ENCODE assay signal across 8 cellular contexts in the genomic region with DNA sequence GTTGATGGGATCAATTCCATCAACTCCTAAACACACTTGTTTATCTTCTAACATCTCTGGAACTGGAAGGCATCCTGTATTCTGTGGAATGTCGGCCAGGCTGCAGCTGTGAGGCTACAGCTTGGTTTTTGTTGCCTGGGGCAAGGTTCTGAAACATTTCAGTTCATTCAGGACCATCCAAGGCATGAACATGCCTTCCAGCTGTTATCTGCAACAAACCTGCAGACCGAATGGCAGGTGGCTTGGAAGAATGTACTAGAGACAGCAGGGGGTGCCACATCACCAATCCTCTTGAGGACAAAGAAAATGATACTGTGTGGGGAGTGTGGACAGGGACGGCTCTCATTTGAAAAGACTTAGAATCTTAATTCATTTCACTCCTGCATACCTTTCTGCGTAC. TPM values are rescaled to one million over a fixed set of nuclear protein-coding genes. Genes with fewer than 3 reads are reported as not detected.
DNase-seq lines count a peak whose midpoint lies in the region; ATAC-seq, FAIRE-seq and TF ChIP-seq lines count a peak whose summit lies in the region.

No MANE protein-coding gene starts in this region.

- no peak overlapping the region for H2AFZ ChIP-seq in astrocyte (ENCODE audit: low read depth, low read length)

- H3K36me3 ChIP-seq in astrocyte (ENCODE audit: insufficient read depth, low read length), result no peaks in the 10 kb centered on the region

- ATAC-seq in activated T-cell treated with anti-CD3 and anti-CD28 coated beads, Interleukin-2, amount 50 U/mL, for 72 hours (replicated peaks in 1 of 2), result peak in 1 of 2 donors; percentile 62
- no peak for ATAC-seq in HG03565 (IDR thresholded peaks at IDR 0.05; ENCODE audit: unreplicated experiment)

- peak; percentile 25 to 36 for DNase-seq in activated T-cell treated with anti-CD3 and anti-CD28 coated beads, Interleukin-2, amount 50 U/mL, for 72 hours
- no peak for DNase-seq in activated T-cell treated with anti-CD3 and anti-CD28 coated beads, Interleukin-2, amount 50 U/mL, for 48 hours
- DNase-seq in NCI-H2029 (lab: John Stamatoyannopoulos, UW), result peak; percentile 1
- DNase-seq in astrocyte (ENCODE audit: low read depth), result peak; percentile 8
- peak; percentile 77 for DNase-seq in medulla oblongata (ENCODE audit: extremely low spot score)
- no peak for DNase-seq in NOMO-1 treated with DMSO at 0.1 percent for 48 hours (lab: John Stamatoyannopoulos, UW; ENCODE audit: unreplicated experiment)
- no peak for DNase-seq in KG1 (lab: John Stamatoyannopoulos, UW)

- H3K9ac ChIP-seq in astrocyte (ENCODE audit: low read length), result no peak overlapping the region

- H3K27ac Mint-ChIP-seq in activated T-cell treated with anti-CD3 and anti-CD28 coated beads, Interleukin-2, amount 50 U/mL, for 72 hours, result no peak overlapping the region
- H3K27ac Mint-ChIP-seq in astrocyte (ENCODE audit: unreplicated experiment), result no peak overlapping the region

- no peaks in the 10 kb centered on the region for H3K36me3 Mint-ChIP-seq in activated T-cell treated with anti-CD3 and anti-CD28 coated beads, Interleukin-2, amount 50 U/mL, for 72 hours (ENCODE audit: insufficient read depth in 2 of 2)
- peaks cover 2% of the 10 kb centered on the region for H3K36me3 Mint-ChIP-seq in astrocyte (ENCODE audit: low read depth, unreplicated experiment)

- no peaks in the 10 kb centered on the region for H4K20me1 ChIP-seq in astrocyte (ENCODE audit: insufficient read depth, low read length)

- H3K4me3 Mint-ChIP-seq in activated T-cell treated with anti-CD3 and anti-CD28 coated beads, Interleukin-2, amount 50 U/mL, for 72 hours, result no peak overlapping the region
- no peak overlapping the region for H3K4me3 Mint-ChIP-seq in astrocyte (ENCODE audit: unreplicated experiment)

- no peak overlapping the region for H3K4me3 ChIP-seq in astrocyte (ENCODE audit: insufficient read depth, low read depth, low read length)

- no peak for FAIRE-seq in astrocyte (lab: Jason Lieb, UNC)

- peaks cover 0 to 4% of the 10 kb centered on the region in 2 donors for H3K9me3 Mint-ChIP-seq in activated T-cell treated with anti-CD3 and anti-CD28 coated beads, Interleukin-2, amount 50 U/mL, for 72 hours
- H3K9me3 Mint-ChIP-seq in astrocyte (ENCODE audit: unreplicated experiment), result peaks cover 18% of the 10 kb centered on the region

- no peaks in the 10 kb centered on the region for H3K27me3 ChIP-seq in astrocyte (ENCODE audit: insufficient read depth, low read length)

- peak; percentile 6 for TF ChIP-seq CTCF in astrocyte (IDR thresholded peaks at IDR 0.05; ENCODE audit: insufficient read depth, low read depth, low read length)

- peaks cover 4% of the 10 kb centered on the region for H3K4me1 Mint-ChIP-seq in activated T-cell treated with anti-CD3 and anti-CD28 coated beads, Interleukin-2, amount 50 U/mL, for 72 hours (ENCODE audit: low read depth)
- H3K4me1 Mint-ChIP-seq in astrocyte (ENCODE audit: low read depth, unreplicated experiment), result peaks cover 3% of the 10 kb centered on the region

- peaks cover 18% of the 10 kb centered on the region for H3K27me3 Mint-ChIP-seq in activated T-cell treated with anti-CD3 and anti-CD28 coated beads, Interleukin-2, amount 50 U/mL, for 72 hours (ENCODE audit: low read depth)
- peaks cover 4% of the 10 kb centered on the region for H3K27me3 Mint-ChIP-seq in astrocyte (ENCODE audit: low read depth, unreplicated experiment)

- H3K9me3 ChIP-seq in astrocyte (ENCODE audit: insufficient read depth, low read depth, low read length), result no peaks in the 10 kb centered on the region

- no peak overlapping the region for H3K27ac ChIP-seq in astrocyte (ENCODE audit: low read depth, low read length)

- H3K4me1 ChIP-seq in astrocyte (ENCODE audit: insufficient read depth, low read length), result no peaks in the 10 kb centered on the region

- H3K4me2 ChIP-seq in astrocyte (ENCODE audit: low read length), result no peak overlapping the region

- no peaks in the 10 kb centered on the region for H3K79me2 ChIP-seq in astrocyte (ENCODE audit: insufficient read depth, low read length)

RNA-seq across cellular contexts. Expression of gene PAPOLB, which starts 12.4 kb away (rescaled TPM):
- under 1 TPM in 1 of 2 donors, not detected in 1; 0.05 TPM for total RNA-seq in activated T-cell treated with anti-CD3 and anti-CD28 coated beads, Interleukin-2, amount 50 U/mL, for 72 hours
- not detected in 2 replicates for total RNA-seq in astrocyte

RNA-seq across cellular contexts. Expression of gene RADIL, which starts 34.1 kb away (rescaled TPM):
- under 1 TPM; 0.50 to 0.53 TPM for total RNA-seq in activated T-cell treated with anti-CD3 and anti-CD28 coated beads, Interleukin-2, amount 50 U/mL, for 72 hours
- 0.22 and 0.86 TPM in 2 replicates for total RNA-seq in astrocyte

Comparison
In these comparisons a context has a peak if more than half of its experiments do, and no peak if none do; other contexts are left out.
1. DNase-seq: peak in activated T-cell treated with anti-CD3 and anti-CD28 coated beads, Interleukin-2, amount 50 U/mL, for 72 hours (2 of 2), NCI-H2029 (single experiment), astrocyte (single experiment) and medulla oblongata (single experiment); none in activated T-cell treated with anti-CD3 and anti-CD28 coated beads, Interleukin-2, amount 50 U/mL, for 48 hours (0 of 2), NOMO-1 treated with DMSO at 0.1 percent for 48 hours (single experiment) and KG1 (single experiment).